8 cellular contexts compared by ENCODE assay signal in genomic region chr11:560305-561147, GRCh38. TPM values are rescaled to one million over a fixed set of nuclear protein-coding genes. Genes with fewer than 3 reads are reported as not detected.
DNase-seq lines count a peak whose midpoint lies in the region; ATAC-seq, FAIRE-seq and TF ChIP-seq lines count a peak whose summit lies in the region.

LMNTD2 (minus strand) TSS chr11:560738; CDS start chr11:560716, 22 bp downstream.
RASSF7 (plus strand) TSS chr11:560970; CDS start chr11:561769, 799 bp downstream.

- DNase-seq in A172 (ENCODE audit: low spot score): peak; percentile 37
- DNase-seq in NCI-H2171 (lab: John Stamatoyannopoulos, UW): peak; percentile 80
- DNase-seq in bronchial epithelial cell (ENCODE audit: low read depth): peak; percentile 64
- DNase-seq in islet precursor cell: peak; percentile 96
- peak; percentile 90 to 94 for DNase-seq in stimulated activated CD4-positive, alpha-beta T cell treated with anti-CD3 and anti-CD28 coated beads, Interleukin-12 subunit alpha, Interleukin-12 subunit beta, amount 100 ng/mL, for 24 hours (ENCODE audit: low read depth in 2 of 2)

- peaks cover 16% of the 10 kb centered on the region for H3K36me3 ChIP-seq in bronchial epithelial cell (ENCODE audit: control insufficient read depth, insufficient read depth, low read length)

- TF ChIP-seq CTCF in WI38 (IDR thresholded peaks at IDR 0.05; ENCODE audit: low read depth, low read length) (no peak), bronchial epithelial cell (IDR thresholded peaks at IDR 0.05; ENCODE audit: insufficient read depth, low read length, severe bottlenecking) (no peak)

- no peaks in the 10 kb centered on the region for H3K27me3 ChIP-seq in bronchial epithelial cell (ENCODE audit: control insufficient read depth, insufficient read depth, low read length)

- peak; percentile 58 for ATAC-seq in HG03064 (IDR thresholded peaks at IDR 0.05; ENCODE audit: low read depth, unreplicated experiment)

- TF ChIP-seq POLR2A in GM18526 (IDR thresholded peaks at IDR 0.05; ENCODE audit: extremely low read depth, insufficient read length): peak; percentile 76

- no peak for FAIRE-seq in bronchial epithelial cell (lab: Jason Lieb, UNC)

- H3K4me3 ChIP-seq in WI38 (ENCODE audit: low read depth, low read length) (peak within 1 kb of the TSS; percentile 65), bronchial epithelial cell (ENCODE audit: low read depth, low read length) (peak within 1 kb of the TSS; percentile 70)

RNA-seq across cellular contexts. Expression of gene LMNTD2, which starts in this region (rescaled TPM):
- 2.4 and 4.4 TPM in 2 replicates for total RNA-seq in A172 (2014; rRNA removed; shearing (Covaris generic))
- 0.90 and 1.1 TPM in 2 replicates for total RNA-seq in bronchial epithelial cell

RNA-seq across cellular contexts. Expression of gene RASSF7, which starts in this region (rescaled TPM):
- total RNA-seq in A172 (2014; rRNA removed; shearing (Covaris generic)): 24.9 and 43.9 TPM in 2 replicates
- 44.4 and 45.5 TPM in 2 replicates for total RNA-seq in bronchial epithelial cell

Comparison
In these comparisons a context has a peak if more than half of its experiments do, and no peak if none do; other contexts are left out.
1. Peak in every context shown above with its lines: DNase-seq, ATAC-seq and H3K4me3 ChIP-seq.
2. DNase-seq: peak in every context shown above with its lines; median percentile 96 in islet precursor cell; 92 in stimulated activated CD4-positive, alpha-beta T cell treated with anti-CD3 and anti-CD28 coated beads, Interleukin-12 subunit alpha, Interleukin-12 subunit beta, amount 100 ng/mL, for 24 hours; 80 in NCI-H2171; 64 in bronchial epithelial cell; 37 in A172.